Comparison of ENCODE assay signal across 21 cellular contexts in genomic region chr17:27429666-27430382, GRCh38.
"Had no signal": no experiment of that assay in that cellular context is flagged by ENCODE, and none has a peak within 500 bp of the region (broad histone marks: within the 10 kb centered on the region; RNA-seq: fewer than 3 reads in every experiment).

No MANE protein-coding gene starts in this region.

- H2AFZ ChIP-seq: parathyroid adenoma had no signal

- H3K36me3 ChIP-seq: heart left ventricle, left ventricle myocardium inferior, neutrophil, right atrium auricular region, right lobe of liver, stomach, thyroid gland had no signal

- H3K9ac ChIP-seq: parathyroid adenoma had no signal

- H3K27ac ChIP-seq: heart left ventricle, left ventricle myocardium inferior, neutrophil, parathyroid adenoma, right atrium auricular region, right lobe of liver, stomach, testis, thyroid gland had no signal

- ATAC-seq: heart left ventricle; naive thymus-derived CD8-positive, alpha-beta T cell; stimulated activated naive CD8-positive, alpha-beta T cell treated with anti-CD3 and anti-CD28 coated beads, Interleukin-15, Interleukin-2, amounts not matched to agents 100 U/mL and 50 U/mL, for 24 hours had no signal

- H3K4me3 ChIP-seq: heart left ventricle, left ventricle myocardium inferior, right atrium auricular region, right lobe of liver, smooth muscle cell, stomach, testis, thyroid gland had no signal

- H3K4me1 ChIP-seq: heart left ventricle, left ventricle myocardium inferior, parathyroid adenoma, right atrium auricular region, right lobe of liver, stomach, testis, thyroid gland had no signal

- H3K27me3 ChIP-seq: heart left ventricle, neutrophil, right atrium auricular region, right lobe of liver, stomach, testis, thyroid gland had no signal

- DNase-seq: glutamatergic neuron; heart left ventricle; hypothalamus; islet precursor cell; left ventricle myocardium inferior; naive thymus-derived CD8-positive, alpha-beta T cell; occipital lobe; right lobe of liver; stimulated activated CD4-positive, alpha-beta T cell treated with anti-CD3 and anti-CD28 coated beads, Interleukin-12 subunit alpha, Interleukin-12 subunit beta, amount 100 ng/mL, for 4 hours; stimulated activated CD4-positive, alpha-beta T cell treated with anti-CD3 and anti-CD28 coated beads, Interleukin-15, amount 100 ng/mL, for 24 hours; stimulated activated CD4-positive, alpha-beta T cell treated with anti-CD3 and anti-CD28 coated beads, Interleukin-2, amount 100 ng/mL, for 24 hours; stimulated activated CD4-positive, alpha-beta T cell treated with anti-CD3 and anti-CD28 coated beads, Interleukin-4, amount 100 ng/mL, for 1 hour; stimulated activated naive B cell treated with anti-CD40 and anti-IgM and Interleukin-4, amounts not matched to agents 10 μg/mL and 1 μg/mL and 100 μg/mL, for 72 hours; stimulated activated naive CD8-positive, alpha-beta T cell treated with anti-CD3 and anti-CD28 coated beads, Interleukin-15, Interleukin-2, amounts not matched to agents 100 U/mL and 50 U/mL, for 24 hours; stomach; testis; thyroid gland had no signal

- H3K9me3 ChIP-seq: heart left ventricle, neutrophil, right atrium auricular region, right lobe of liver, stomach, testis, thyroid gland had no signal

- H3K4me2 ChIP-seq: smooth muscle cell had no signal
